In the genomic region with DNA sequence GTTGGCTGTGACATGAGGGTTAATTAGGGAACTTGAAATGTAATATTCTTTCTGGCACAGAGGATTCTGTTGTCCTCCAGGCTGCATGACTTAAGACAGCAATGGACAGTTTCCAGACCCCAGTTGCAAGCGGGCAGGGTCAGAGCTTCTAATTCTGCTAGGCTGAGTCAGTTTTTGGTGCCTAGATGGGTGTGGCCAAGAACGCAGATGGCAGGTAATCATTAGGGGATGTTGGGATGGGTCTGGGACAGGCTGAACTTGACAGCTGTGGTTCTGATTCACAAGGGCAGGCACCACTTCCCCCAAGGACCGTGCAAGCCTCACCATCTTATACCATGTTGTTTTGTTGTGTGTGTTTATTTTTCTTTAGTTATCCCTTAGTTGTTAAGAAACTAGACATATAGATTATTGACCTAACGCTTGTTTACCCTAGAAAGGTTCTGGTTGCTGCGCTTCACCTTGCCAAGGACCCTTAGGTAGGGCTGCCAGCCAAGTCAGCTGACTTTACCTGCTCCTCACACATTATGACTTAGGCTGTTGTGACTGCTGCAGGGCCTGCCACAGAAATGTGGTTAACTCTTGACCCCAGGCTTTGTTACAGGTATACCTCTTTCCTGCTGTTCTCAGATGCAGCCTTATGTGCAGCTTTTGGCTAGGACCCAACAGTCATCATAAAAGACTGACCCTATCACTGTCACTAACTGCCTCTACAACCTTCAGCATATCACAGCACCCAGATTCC, we compare ENCODE assay signal across 16 cellular contexts.
DNase-seq lines count a peak whose midpoint lies in the region; ATAC-seq and TF ChIP-seq lines count a peak whose summit lies in the region.
"Had no signal": no experiment of that assay in that cellular context is flagged by ENCODE, and none has a peak within 500 bp of the region (broad histone marks: within the 10 kb centered on the region; RNA-seq: fewer than 3 reads in every experiment).

No MANE protein-coding gene starts in this region.

- peaks cover 52% of the 10 kb centered on the region for H3K4me1 Mint-ChIP-seq in activated CD8-positive, alpha-beta T cell treated with anti-CD3 and anti-CD28 coated beads, Interleukin-2, amount 10 ng/mL, durations not matched to agents 7 days and 5 days (ENCODE audit: low read depth)

- CTCF ChIA-PET in activated CD8-positive, alpha-beta T cell treated with anti-CD3 and anti-CD28 coated beads, Interleukin-2, amount 10 ng/mL, durations not matched to agents 7 days and 5 days (lab: Charles Lee): interaction anchor here (1.9 to 16.1 kb wide), 2 partner anchors 15 to 34 kb away, joined by 4 to 114 read pairs; no protein-coding TSS in a partner anchor

- peaks cover 7% of the 10 kb centered on the region for H3K36me3 Mint-ChIP-seq in activated CD8-positive, alpha-beta T cell treated with anti-CD3 and anti-CD28 coated beads, Interleukin-2, amount 10 ng/mL, durations not matched to agents 7 days and 5 days (ENCODE audit: low read depth)

- no peaks in the 10 kb centered on the region for H3K27me3 ChIP-seq in colonic mucosa
- H3K27me3 ChIP-seq: ascending aorta, heart right ventricle had no signal

- DNase-seq in NCI-H1105 (lab: John Stamatoyannopoulos, UW) (peak; percentile 1), NCI-H1105 treated with DMSO at 0.1 percent for 48 hours (lab: John Stamatoyannopoulos, UW) (no peak), GM03348 (ENCODE audit: low spot score) (peak; percentile 11), mucosa of descending colon (no peak), NCI-H2081 (lab: John Stamatoyannopoulos, UW) (no peak), colonic mucosa (no peak)
- peak; percentile 36 for DNase-seq in activated CD8-positive, alpha-beta T cell treated with anti-CD3 and anti-CD28 coated beads, Interleukin-2, amount 10 ng/mL, durations not matched to agents 7 days and 5 days
- DNase-seq: effector CD8-positive, alpha-beta T cell; heart right ventricle; MM.1S; NCI-H526 treated with DMSO at 0.1 percent for 48 hours; nucleus accumbens; SHP77 treated with DMSO at 0.1 percent for 48 hours; WERI-Rb-1 had no signal

- no peaks in the 10 kb centered on the region for H3K36me3 ChIP-seq in mucosa of descending colon (ENCODE audit: low read depth)
- no peaks in the 10 kb centered on the region for H3K36me3 ChIP-seq in colonic mucosa
- H3K36me3 ChIP-seq: ascending aorta, heart right ventricle, WERI-Rb-1 had no signal

- H3K27ac Mint-ChIP-seq in activated CD8-positive, alpha-beta T cell treated with anti-CD3 and anti-CD28 coated beads, Interleukin-2, amount 10 ng/mL, durations not matched to agents 7 days and 5 days: peak overlapping the region; percentile 36

- H3K9me3 Mint-ChIP-seq in activated CD8-positive, alpha-beta T cell treated with anti-CD3 and anti-CD28 coated beads, Interleukin-2, amount 10 ng/mL, durations not matched to agents 7 days and 5 days (ENCODE audit: insufficient read depth): no peaks in the 10 kb centered on the region

- no peak overlapping the region for H3K9ac ChIP-seq in colonic mucosa (ENCODE audit: low read depth in 2 of 2, low read length in 2 of 2)

- intact Hi-C loops in mucosa of descending colon (cut with DNase I, micrococcal nuclease): no loop called here
- intact Hi-C loops in colonic mucosa (cut with DNase I): no loop called here

- peak; percentile 53 for ATAC-seq in activated CD8-positive, alpha-beta T cell treated with anti-CD3 and anti-CD28 coated beads, Interleukin-2, amount 10 ng/mL, durations not matched to agents 7 days and 5 days
- peak; percentile 43 for ATAC-seq in mucosa of descending colon
- ATAC-seq in HG03432 (IDR thresholded peaks at IDR 0.05; ENCODE audit: unreplicated experiment): no peak

- POLR2A ChIA-PET in activated CD8-positive, alpha-beta T cell treated with anti-CD3 and anti-CD28 coated beads, Interleukin-2, amount 10 ng/mL, durations not matched to agents 7 days and 5 days (lab: Charles Lee): interaction anchor here (0.6 to 0.8 kb wide), 2 partner anchors 8 to 25 kb away, joined by 3 read pairs; no protein-coding TSS in a partner anchor

- H3K27ac ChIP-seq in colonic mucosa: no peak overlapping the region
- H3K27ac ChIP-seq: ascending aorta, heart right ventricle, WERI-Rb-1 had no signal

- no peaks in the 10 kb centered on the region for H3K27me3 Mint-ChIP-seq in activated CD8-positive, alpha-beta T cell treated with anti-CD3 and anti-CD28 coated beads, Interleukin-2, amount 10 ng/mL, durations not matched to agents 7 days and 5 days (ENCODE audit: low read depth)

- H3K4me3 ChIP-seq in mucosa of descending colon: no peak overlapping the region
- no peak overlapping the region for H3K4me3 ChIP-seq in colonic mucosa
- H3K4me3 ChIP-seq: ascending aorta, heart right ventricle had no signal

- peak overlapping the region; percentile 1 for H3K4me3 Mint-ChIP-seq in activated CD8-positive, alpha-beta T cell treated with anti-CD3 and anti-CD28 coated beads, Interleukin-2, amount 10 ng/mL, durations not matched to agents 7 days and 5 days

- TF ChIP-seq CTCF in mucosa of descending colon (IDR thresholded peaks at IDR 0.05) (no peak), colonic mucosa (IDR thresholded peaks at IDR 0.05) (no peak)

- no peaks in the 10 kb centered on the region for H3K4me1 ChIP-seq in mucosa of descending colon (ENCODE audit: low read depth)
- no peaks in the 10 kb centered on the region for H3K4me1 ChIP-seq in colonic mucosa

- no peaks in the 10 kb centered on the region for H3K9me3 ChIP-seq in mucosa of descending colon
- H3K9me3 ChIP-seq in colonic mucosa: no peaks in the 10 kb centered on the region
- H3K9me3 ChIP-seq: ascending aorta, heart right ventricle had no signal

Comparison
In these comparisons a context has a peak if more than half of its experiments do, and no peak if none do; other contexts are left out.
1. DNase-seq: peak in NCI-H1105 (single experiment), GM03348 (single experiment) and activated CD8-positive, alpha-beta T cell treated with anti-CD3 and anti-CD28 coated beads, Interleukin-2, amount 10 ng/mL, durations not matched to agents 7 days and 5 days (single experiment); none in NCI-H1105 treated with DMSO at 0.1 percent for 48 hours (single experiment), mucosa of descending colon (0 of 3), NCI-H2081 (0 of 2) and colonic mucosa (single experiment).